ENCODE assay signal across 10 cellular contexts in the genomic region with DNA sequence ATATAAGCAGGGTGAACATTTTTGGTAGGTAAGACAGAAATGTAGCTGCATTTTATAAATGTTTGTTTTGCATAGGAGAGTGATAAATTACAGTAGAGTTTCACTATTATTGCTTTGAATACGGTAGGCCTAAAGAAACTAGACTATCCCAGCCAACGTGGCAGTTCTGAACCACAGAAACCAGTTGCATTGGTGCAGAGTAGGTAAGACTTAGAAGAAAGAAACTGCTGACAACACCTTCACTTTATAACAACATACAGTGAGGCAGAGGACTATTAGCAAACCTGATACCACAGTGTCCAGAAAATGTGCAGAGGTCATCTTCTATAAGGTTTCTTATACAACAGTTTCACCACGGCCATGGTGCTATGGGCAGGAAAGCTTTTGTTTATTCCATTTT.
DNase-seq lines count a peak whose midpoint lies in the region; ATAC-seq and TF ChIP-seq lines count a peak whose summit lies in the region.
"Had no signal": no experiment of that assay in that cellular context is flagged by ENCODE, and none has a peak within 500 bp of the region (broad histone marks: within the 10 kb centered on the region; RNA-seq: fewer than 3 reads in every experiment).

No MANE protein-coding gene starts in this region.

- DNase-seq in GM13977 (ENCODE audit: low spot score) (peak; percentile 15), HK-2 (ENCODE audit: unreplicated experiment) (no peak), SW 1271 (lab: John Stamatoyannopoulos, UW) (no peak), SW480 (ENCODE audit: low spot score) (no peak)
- DNase-seq: Peyer's patch; stimulated activated naive B cell treated with anti-CD40 and anti-IgM and Interleukin-4, amounts not matched to agents 10 μg/mL and 1 μg/mL and 100 μg/mL, for 72 hours had no signal

- TF ChIP-seq CTCF in GM13977 (IDR thresholded peaks at IDR 0.05; ENCODE audit: extremely low read depth, insufficient read depth, missing control alignments): no peak

- ATAC-seq in GM19397 (IDR thresholded peaks at IDR 0.05; ENCODE audit: unreplicated experiment) (peak; percentile 96), HG02759 (IDR thresholded peaks at IDR 0.05; ENCODE audit: unreplicated experiment) (peak; percentile 92), HG03378 (IDR thresholded peaks at IDR 0.05; ENCODE audit: unreplicated experiment) (peak; percentile 98), SK-N-SH treated with all-trans-retinoic acid at 6 μM for 48 hours (no peak)

- in situ Hi-C loops in GM13977 (cut with MboI; ENCODE audit: low pct_unique_long_range_greater_than_20kb, low sequenced_read_pairs, unreplicated experiment): no loop called here

TF ChIP-seq in SK-N-SH treated with all-trans-retinoic acid at 6 μM for 48 hours, 23 proteins besides CTCF, POLR2A, EP300 and RAD21:
- no peak for TF ChIP-seq TOX (CRISPR knock-in tag; IDR thresholded peaks at IDR 0.05; ENCODE audit: borderline replicate concordance)
